In genomic region chr1:173474780-173475419, GRCh38 we compare ENCODE assay signal across 8 cellular contexts. TPM values are rescaled to one million over a fixed set of nuclear protein-coding genes. Genes with fewer than 3 reads are reported as not detected.
DNase-seq lines count a peak whose midpoint lies in the region; TF ChIP-seq lines count a peak whose summit lies in the region.
"Not testable (repeated sequence)": the region's sequence is repeated elsewhere in the genome, so short reads cannot be mapped to it uniquely, and the experiment has no call there.

No MANE protein-coding gene starts in this region.

- H3K27ac Mint-ChIP-seq in activated T-cell treated with anti-CD3 and anti-CD28 coated beads, Interleukin-2, amount 50 U/mL, for 24 hours: peak overlapping the region; percentile 50
- H3K27ac Mint-ChIP-seq in MCF 10A (ENCODE audit: low read depth, unreplicated experiment): peak overlapping the region; percentile 99

- peaks cover 44% of the 10 kb centered on the region for H3K79me2 ChIP-seq in PC-9 (ENCODE audit: low read depth)
- peaks cover 30% of the 10 kb centered on the region for H3K79me2 ChIP-seq in mesendoderm (ENCODE audit: control insufficient read depth, insufficient read depth, low read length)

- not testable (repeated sequence) for H3K4ac ChIP-seq in mesendoderm (ENCODE audit: low read depth, low read length)

- H3K4me1 Mint-ChIP-seq in activated T-cell treated with anti-CD3 and anti-CD28 coated beads, Interleukin-2, amount 50 U/mL, for 24 hours (ENCODE audit: low read depth): peaks cover 53% of the 10 kb centered on the region
- peaks cover 44% of the 10 kb centered on the region for H3K4me1 Mint-ChIP-seq in MCF 10A (ENCODE audit: insufficient read depth, unreplicated experiment)

- not testable (repeated sequence) for H3K27me3 ChIP-seq in HAP-1 (ENCODE audit: low read depth); PC-9 (ENCODE audit: insufficient read depth, low read depth); mesendoderm (ENCODE audit: insufficient read depth, low read length, poor library complexity)

- not testable (repeated sequence) for H4K8ac ChIP-seq in mesendoderm (ENCODE audit: low read depth, low read length)

- H3K9me3 ChIP-seq in HAP-1; PC-9 (ENCODE audit: insufficient read depth, low read depth): not testable (repeated sequence)

- in situ Hi-C loops in HAP-1 (cut with MboI; ENCODE audit: low sequenced_read_pairs): not testable (repeated sequence)

- H3K9ac ChIP-seq in mesendoderm (ENCODE audit: low read length): peak overlapping the region; percentile 41

- not testable (repeated sequence) for H3K36me3 ChIP-seq in HAP-1 (replicated peaks); PC-9 (ENCODE audit: low read depth); mesendoderm (ENCODE audit: control insufficient read depth, insufficient read depth, low read length)

- H2AFZ ChIP-seq in PC-9: not testable (repeated sequence)

- H3K9me3 Mint-ChIP-seq in activated T-cell treated with anti-CD3 and anti-CD28 coated beads, Interleukin-2, amount 50 U/mL, for 24 hours: peaks cover 18% of the 10 kb centered on the region
- H3K9me3 Mint-ChIP-seq in MCF 10A (ENCODE audit: unreplicated experiment): not testable (repeated sequence)

- DNase-seq in AG04449 (ENCODE audit: low read depth, low spot score); PC-9; activated T-cell treated with anti-CD3 and anti-CD28 coated beads, Interleukin-2, amount 50 U/mL, for 24 hours; MCF 10A (ENCODE audit: unreplicated experiment); skeletal muscle cell (ENCODE audit: low read depth): not testable (repeated sequence)
- peak in 1 of 2 experiments; percentile 21 for DNase-seq in HAP-1 (ENCODE audit: low spot score in 2 of 2)
- peak; percentile 84 for DNase-seq in fibroblast of villous mesenchyme (ENCODE audit: low read depth)
- peak; percentile 79 for DNase-seq in mesendoderm

- H3K56ac ChIP-seq in mesendoderm (ENCODE audit: low read length): peak overlapping the region; percentile 84

- not testable (repeated sequence) for H3K79me1 ChIP-seq in mesendoderm (ENCODE audit: low read length)

- H3K18ac ChIP-seq in mesendoderm (ENCODE audit: low read length): not testable (repeated sequence)

- H4K5ac ChIP-seq in mesendoderm (ENCODE audit: low read length): not testable (repeated sequence)

- peak overlapping the region; percentile 33 for H3K4me3 Mint-ChIP-seq in activated T-cell treated with anti-CD3 and anti-CD28 coated beads, Interleukin-2, amount 50 U/mL, for 24 hours
- H3K4me3 Mint-ChIP-seq in MCF 10A (ENCODE audit: unreplicated experiment): peak overlapping the region; percentile 97

- not testable (repeated sequence) for H3K9me2 ChIP-seq in PC-9 (ENCODE audit: insufficient read depth)

- not testable (repeated sequence) for H2BK5ac ChIP-seq in mesendoderm (ENCODE audit: low read length)

- H3K27me3 Mint-ChIP-seq in activated T-cell treated with anti-CD3 and anti-CD28 coated beads, Interleukin-2, amount 50 U/mL, for 24 hours; MCF 10A (ENCODE audit: insufficient read depth, unreplicated experiment): not testable (repeated sequence)

- CTCF ChIA-PET in AG04449 (lab: Yijun Ruan, JAX): interaction anchor here (1.0 to 2.6 kb wide), 4 partner anchors 45 to 730 kb away, joined by 3 to 32 read pairs (median 3); partner anchors contain the start of gene CENPL
- CTCF ChIA-PET in PC-9 (lab: Charles Lee): interaction anchor here (0.5 kb wide), 1 partner anchor 359 kb away, joined by 12 read pairs; no protein-coding TSS in a partner anchor
- CTCF ChIA-PET in MCF 10A (lab: Yijun Ruan, JAX): interaction anchor here (0.7 to 7.4 kb wide), 8 partner anchors 8 to 730 kb away, joined by 3 to 73 read pairs (median 5); partner anchors contain the start of genes CENPL, DARS2 and KLHL20

- not testable (repeated sequence) for H2BK15ac ChIP-seq in mesendoderm (replicated peaks; ENCODE audit: low read depth)

- H3F3A ChIP-seq in PC-9 (ENCODE audit: insufficient read depth, low read depth): peaks cover 38% of the 10 kb centered on the region

- H4K20me1 ChIP-seq in PC-9 (ENCODE audit: insufficient read depth): not testable (repeated sequence)

- H3K4me1 ChIP-seq in HAP-1 (peaks cover 13% of the 10 kb centered on the region), PC-9 (replicated peaks; ENCODE audit: insufficient read depth) (peaks cover 45% of the 10 kb centered on the region)
- not testable (repeated sequence) for H3K4me1 ChIP-seq in mesendoderm (ENCODE audit: control insufficient read depth, low read depth, low read length)

- H3K4me2 ChIP-seq in PC-9 (peak overlapping the region; percentile 81), mesendoderm (ENCODE audit: low read length) (peak overlapping the region; percentile 29)

- peaks cover 65% of the 10 kb centered on the region for H3K36me3 Mint-ChIP-seq in activated T-cell treated with anti-CD3 and anti-CD28 coated beads, Interleukin-2, amount 50 U/mL, for 24 hours (ENCODE audit: low read depth)
- H3K36me3 Mint-ChIP-seq in MCF 10A (ENCODE audit: insufficient read depth, unreplicated experiment): not testable (repeated sequence)

- H2AK5ac ChIP-seq in mesendoderm (ENCODE audit: low read length): not testable (repeated sequence)

- H3K27ac ChIP-seq in PC-9 (0 out of 2 replicates have a peak overlapping the region, but pooled peaks have one; percentile 74), mesendoderm (ENCODE audit: low read depth, low read length) (peak overlapping the region; percentile 81)

- intact Hi-C loops in PC-9 (cut with micrococcal nuclease; ENCODE audit: unreplicated experiment): loop anchor here (5.0 kb wide), 1 partner anchor 682 kb away; the partner anchor contains the start of gene RABGAP1L
- intact Hi-C loops in MCF 10A (cut with micrococcal nuclease): not testable (repeated sequence)

- H3K4me3 ChIP-seq in AG04449 (ENCODE audit: low read depth, low read length) (peak overlapping the region; percentile 73), HAP-1 (peak overlapping the region; percentile 87; the same call in 1 of the 2 replicates), PC-9 (peak overlapping the region; percentile 99; the same call in 1 of the 2 replicates), fibroblast of villous mesenchyme (ENCODE audit: low read depth, low read length) (peak overlapping the region; percentile 76), skeletal muscle cell (ENCODE audit: low read depth, low read length) (peak overlapping the region; percentile 68)
- H3K4me3 ChIP-seq in mesendoderm (ENCODE audit: low read length): not testable (repeated sequence)

- no CpG with 5 or more reads among the region's 17 CpGs for WGBS in mesendoderm (ENCODE audit: extremely low coverage, insufficient coverage, low lambda C conversion rate)

- POLR2A ChIA-PET in AG04449 (lab: Yijun Ruan, JAX); PC-9 (lab: Charles Lee; ENCODE audit: unreplicated experiment): not testable (repeated sequence)
- POLR2A ChIA-PET in MCF 10A (lab: Yijun Ruan, JAX): interaction anchor here (0.6 to 5.1 kb wide), 14 partner anchors 8 to 722 kb away, joined by 3 to 181 read pairs (median 37); partner anchors contain the start of genes CENPL, DARS2, GAS5 and KLHL20

- H2BK120ac ChIP-seq in mesendoderm (ENCODE audit: low read depth, low read length): not testable (repeated sequence)

- BruUV-seq in PC-9 (replicated peaks; lab: Mats Ljungman, UMichigan); MCF 10A (replicated peaks; lab: Mats Ljungman, UMichigan): not testable (repeated sequence)

- not testable (repeated sequence) for H3K23ac ChIP-seq in mesendoderm (ENCODE audit: low read length)

- TF ChIP-seq CTCF in AG04449 (IDR thresholded peaks at IDR 0.05; ENCODE audit: insufficient read depth, low read length, missing control alignments); PC-9 (conservative IDR thresholded peaks at IDR 0.05); MCF 10A (IDR thresholded peaks at IDR 0.05; ENCODE audit: unreplicated experiment); fibroblast of villous mesenchyme (IDR thresholded peaks at IDR 0.05; ENCODE audit: insufficient read depth, low read depth, low read length): not testable (repeated sequence)

RNA-seq across cellular contexts. Expression of gene PRDX6, which starts 2.2 kb away (rescaled TPM):
- 376 and 421 TPM in 2 replicates for total RNA-seq in PC-9 (2021)
- 502 and 563 TPM in 2 replicates for total RNA-seq in MCF 10A (2022)
- total RNA-seq in fibroblast of villous mesenchyme: 356 and 611 TPM in 2 replicates
- polyA plus RNA-seq in mesendoderm (2013, experiment 1 of 2): 282 TPM
- 283 TPM for polyA plus RNA-seq in mesendoderm (2013, experiment 2 of 2)
